Comparison of ENCODE assay signal across 9 cellular contexts in genomic region chr14:100532916-100533630, GRCh38. TPM values are rescaled to one million over a fixed set of nuclear protein-coding genes. Genes with fewer than 3 reads are reported as not detected.
DNase-seq lines count a peak whose midpoint lies in the region; ATAC-seq and TF ChIP-seq lines count a peak whose summit lies in the region.
"Had no signal": no experiment of that assay in that cellular context is flagged by ENCODE, and none has a peak within 500 bp of the region (broad histone marks: within the 10 kb centered on the region; RNA-seq: fewer than 3 reads in every experiment).

No MANE protein-coding gene starts in this region.

- no peak overlapping the region for H3K4me3 ChIP-seq in RWPE2 (ENCODE audit: severe bottlenecking)
- H3K4me3 ChIP-seq in stomach = no peak overlapping the region

- no peak for TF ChIP-seq CTCF in RWPE2 (IDR thresholded peaks at IDR 0.05; ENCODE audit: poor library complexity, severe bottlenecking)
- no peak for TF ChIP-seq CTCF in stomach (IDR thresholded peaks at IDR 0.05)

- H3K27ac ChIP-seq in RWPE2 (ENCODE audit: poor library complexity, severe bottlenecking) (no peak overlapping the region), stomach (peak overlapping the region in 1 of 5 donors; percentile 16)

- intact Hi-C loops in left cardiac atrium (cut with DNase I) = no loop called here
- intact Hi-C loops in stomach (cut with DNase I; ENCODE audit: low total_unique reads) = no loop called here

- no peaks in the 10 kb centered on the region for H3K27me3 ChIP-seq in RWPE2 (ENCODE audit: insufficient read depth, poor library complexity, severe bottlenecking)
- H3K27me3 ChIP-seq in stomach = no peaks in the 10 kb centered on the region

- TF ChIP-seq POLR2A in stomach (IDR thresholded peaks at IDR 0.05) = no peak

- no peak for ATAC-seq in RWPE2 (ENCODE audit: low read depth)
- ATAC-seq in left cardiac atrium = peak in 1 of 2 donors; percentile 50
- ATAC-seq in GM19452 (IDR thresholded peaks at IDR 0.05; ENCODE audit: unreplicated experiment) = no peak

- no peaks in the 10 kb centered on the region for H3K36me3 ChIP-seq in RWPE2 (ENCODE audit: low read depth)
- H3K36me3 ChIP-seq in stomach = peaks cover 6 to 30% (median 28%) of the 10 kb centered on the region in 4 donors

- H3K9me3 ChIP-seq in RWPE2 (ENCODE audit: severe bottlenecking) (no peaks in the 10 kb centered on the region), stomach (no peaks in the 10 kb centered on the region)

- H3K4me1 ChIP-seq in RWPE2 (ENCODE audit: insufficient read depth, poor library complexity, severe bottlenecking) (peaks cover 10% of the 10 kb centered on the region), stomach (peaks cover 0 to 15% (median 13%) of the 10 kb centered on the region in 4 donors)

- WGBS in stomach, 5 donors = 50 to 66% (median 65%) methylated on average over 10 of the region's 10 CpGs

- TF ChIP-seq EP300 in stomach (IDR thresholded peaks at IDR 0.05) = no peak

- peak; percentile 10 for DNase-seq in activated T-cell treated with anti-CD3 and anti-CD28 coated beads, Interleukin-2, amount 50 U/mL, for 1 hour
- no peak for DNase-seq in activated T-cell treated with anti-CD3 and anti-CD28 coated beads for 4 hours
- peak; percentile 38 for DNase-seq in RWPE2 (ENCODE audit: low spot score)
- DNase-seq in left cardiac atrium = peak; percentile 41
- peak; percentile 24 for DNase-seq in stomach
- DNase-seq in pons (ENCODE audit: low spot score) = no peak
- no peak for DNase-seq in cerebellum (ENCODE audit: low spot score)
- DNase-seq: NCI-H2081 treated with DMSO at 0.1 percent for 48 hours had no signal

RNA-seq across cellular contexts. Expression of gene BEGAIN, which starts 54.1 kb away (rescaled TPM):
- total RNA-seq in left cardiac atrium (1 to 10 TPM; 1.7 to 2.1 TPM), stomach (1 to 10 TPM in 1 of 5 donors, not detected in 4; 1.1 TPM), cerebellum (6.0 TPM)
- polyA plus RNA-seq in stomach = under 1 TPM; 0.31 to 0.92 (median 0.75) TPM

Comparison
In these comparisons a context has a peak if more than half of its experiments do, and no peak if none do; other contexts are left out.
1. DNase-seq: peak in activated T-cell treated with anti-CD3 and anti-CD28 coated beads, Interleukin-2, amount 50 U/mL, for 1 hour (single experiment), RWPE2 (single experiment), left cardiac atrium (single experiment) and stomach (single experiment); none in activated T-cell treated with anti-CD3 and anti-CD28 coated beads for 4 hours (single experiment), pons (single experiment) and cerebellum (single experiment).